Comparison of ENCODE assay signal across 1 cellular context in the genomic region with DNA sequence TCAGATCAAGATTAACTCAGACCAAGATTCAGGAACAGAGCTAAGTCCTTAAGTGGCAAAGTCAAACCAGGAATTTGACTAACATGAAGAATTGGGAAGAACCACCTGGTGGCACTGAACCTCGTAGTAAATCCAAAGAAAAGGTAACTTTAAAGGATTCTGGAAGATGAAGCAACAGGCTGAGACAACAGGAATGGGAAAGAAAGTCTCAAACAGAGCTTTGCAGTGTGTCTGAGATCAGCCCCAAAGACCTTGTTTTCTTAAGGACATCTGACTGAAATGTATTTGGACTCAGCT.
TF ChIP-seq lines count a peak whose summit lies in the region.

No MANE protein-coding gene starts in this region.

TF ChIP-seq in HCT116, 20 proteins besides CTCF, POLR2A, EP300 and RAD21 (continued from another document):
- no peak for TF ChIP-seq YY1 (IDR thresholded peaks at IDR 0.05; ENCODE audit: extremely low read depth, insufficient replicate concordance, low read depth, low read length)
- no peak for TF ChIP-seq ZNF274 (IDR thresholded peaks at IDR 0.05; ENCODE audit: low read depth, low read length)
- TF ChIP-seq, protein P1, sequence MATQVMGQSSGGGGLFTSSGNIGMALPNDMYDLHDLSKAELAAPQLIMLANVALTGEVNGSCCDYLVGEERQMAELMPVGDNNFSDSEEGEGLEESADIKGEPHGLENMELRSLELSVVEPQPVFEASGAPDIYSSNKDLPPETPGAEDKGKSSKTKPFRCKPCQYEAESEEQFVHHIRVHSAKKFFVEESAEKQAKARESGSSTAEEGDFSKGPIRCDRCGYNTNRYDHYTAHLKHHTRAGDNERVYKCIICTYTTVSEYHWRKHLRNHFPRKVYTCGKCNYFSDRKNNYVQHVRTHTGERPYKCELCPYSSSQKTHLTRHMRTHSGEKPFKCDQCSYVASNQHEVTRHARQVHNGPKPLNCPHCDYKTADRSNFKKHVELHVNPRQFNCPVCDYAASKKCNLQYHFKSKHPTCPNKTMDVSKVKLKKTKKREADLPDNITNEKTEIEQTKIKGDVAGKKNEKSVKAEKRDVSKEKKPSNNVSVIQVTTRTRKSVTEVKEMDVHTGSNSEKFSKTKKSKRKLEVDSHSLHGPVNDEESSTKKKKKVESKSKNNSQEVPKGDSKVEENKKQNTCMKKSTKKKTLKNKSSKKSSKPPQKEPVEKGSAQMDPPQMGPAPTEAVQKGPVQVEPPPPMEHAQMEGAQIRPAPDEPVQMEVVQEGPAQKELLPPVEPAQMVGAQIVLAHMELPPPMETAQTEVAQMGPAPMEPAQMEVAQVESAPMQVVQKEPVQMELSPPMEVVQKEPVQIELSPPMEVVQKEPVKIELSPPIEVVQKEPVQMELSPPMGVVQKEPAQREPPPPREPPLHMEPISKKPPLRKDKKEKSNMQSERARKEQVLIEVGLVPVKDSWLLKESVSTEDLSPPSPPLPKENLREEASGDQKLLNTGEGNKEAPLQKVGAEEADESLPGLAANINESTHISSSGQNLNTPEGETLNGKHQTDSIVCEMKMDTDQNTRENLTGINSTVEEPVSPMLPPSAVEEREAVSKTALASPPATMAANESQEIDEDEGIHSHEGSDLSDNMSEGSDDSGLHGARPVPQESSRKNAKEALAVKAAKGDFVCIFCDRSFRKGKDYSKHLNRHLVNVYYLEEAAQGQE (IDR thresholded peaks at IDR 0.05; ENCODE audit: low read depth), result no peak
- TF ChIP-seq, protein P2, sequence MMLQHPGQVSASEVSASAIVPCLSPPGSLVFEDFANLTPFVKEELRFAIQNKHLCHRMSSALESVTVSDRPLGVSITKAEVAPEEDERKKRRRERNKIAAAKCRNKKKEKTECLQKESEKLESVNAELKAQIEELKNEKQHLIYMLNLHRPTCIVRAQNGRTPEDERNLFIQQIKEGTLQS (IDR thresholded peaks at IDR 0.05), result no peak
